ENCODE assay signal across 11 cellular contexts in the genomic region with DNA sequence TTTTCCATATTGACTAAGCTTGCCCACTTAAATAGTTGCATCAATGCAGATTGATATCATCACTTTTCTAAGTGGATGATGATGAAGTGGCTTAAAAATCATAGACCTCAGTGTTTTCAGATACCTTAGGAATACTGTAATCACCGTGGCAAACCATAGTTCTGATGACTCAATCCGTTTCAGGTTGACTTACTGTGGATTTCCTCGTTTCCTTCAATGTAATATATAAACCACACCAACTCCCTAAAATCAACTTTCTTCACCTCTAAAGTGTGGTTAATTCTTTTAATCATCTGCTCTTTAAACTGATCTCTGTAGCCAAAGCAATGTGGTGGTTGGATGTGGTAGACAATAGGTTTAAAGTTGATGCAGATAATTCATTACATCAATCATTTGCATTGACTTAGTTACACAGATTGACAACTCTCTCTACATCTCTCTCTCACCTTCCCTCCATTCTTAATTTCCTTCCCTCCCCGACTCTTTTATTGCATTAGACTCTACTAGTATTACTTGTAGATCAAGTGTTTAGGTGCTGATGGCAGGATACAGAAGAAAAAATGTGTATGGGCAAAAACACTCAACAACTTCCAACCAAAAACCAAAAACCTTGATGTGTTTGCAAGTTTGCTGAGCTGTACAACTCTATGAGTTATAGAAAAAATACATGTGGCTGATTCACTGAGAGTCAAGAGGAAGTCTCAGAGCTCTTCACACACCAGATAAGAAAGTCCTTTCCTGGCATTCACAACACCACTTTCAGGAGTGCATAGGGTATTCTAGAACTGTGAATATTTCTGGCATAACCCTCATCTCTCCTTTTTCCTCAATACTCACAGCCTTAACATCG.
DNase-seq lines count a peak whose midpoint lies in the region; ATAC-seq, FAIRE-seq and TF ChIP-seq lines count a peak whose summit lies in the region.
"Had no signal": no experiment of that assay in that cellular context is flagged by ENCODE, and none has a peak within 500 bp of the region (broad histone marks: within the 10 kb centered on the region; RNA-seq: fewer than 3 reads in every experiment).

No MANE protein-coding gene starts in this region.

- H3K9me3 ChIP-seq in astrocyte (ENCODE audit: insufficient read depth, low read depth, low read length): no peaks in the 10 kb centered on the region

- no peaks in the 10 kb centered on the region for H4K20me1 ChIP-seq in astrocyte (ENCODE audit: insufficient read depth, low read length)

- peak; percentile 30 for DNase-seq in activated CD4-positive, alpha-beta T cell treated with anti-CD3 and anti-CD28 coated beads for 36 hours
- no peak for DNase-seq in activated CD4-positive, alpha-beta T cell treated with anti-CD3 and anti-CD28 coated beads, Interleukin-2, amount 50 U/mL, for 4 hours
- DNase-seq in KBM-7 (peak; percentile 27), astrocyte (ENCODE audit: low read depth) (peak; percentile 87), G401 (ENCODE audit: low spot score) (no peak), DMS53 treated with DMSO at 0.1 percent for 48 hours (lab: John Stamatoyannopoulos, UW; ENCODE audit: unreplicated experiment) (no peak)
- DNase-seq in naive thymus-derived CD8-positive, alpha-beta T cell: peak in 3 of 10 donors; percentile 7 to 26 (median 15)
- no peak for DNase-seq in stimulated activated CD4-positive, alpha-beta T cell treated with anti-CD3 and anti-CD28 coated beads, Interleukin-4, amount 100 ng/mL, for 1 hour
- DNase-seq: trophoblast cell had no signal

- intact Hi-C loops in activated CD4-positive, alpha-beta T cell treated with anti-CD3 and anti-CD28 coated beads for 36 hours (cut with DNase I, micrococcal nuclease): loop anchor here (1.0 to 5.0 kb wide), 12 partner anchors 13 to 371 kb away; a partner anchor contains a TSS

- H3K36me3 ChIP-seq in astrocyte (ENCODE audit: insufficient read depth, low read length): no peaks in the 10 kb centered on the region
- H3K36me3 ChIP-seq: neural progenitor cell had no signal

- H3K27ac ChIP-seq in astrocyte (ENCODE audit: low read depth, low read length): peak overlapping the region; percentile 37
- H3K27ac ChIP-seq: neural progenitor cell had no signal

- H3K4me2 ChIP-seq in astrocyte (ENCODE audit: low read length): peak overlapping the region; percentile 28
- H3K4me2 ChIP-seq: neural progenitor cell had no signal

- CTCF ChIA-PET in activated CD4-positive, alpha-beta T cell treated with anti-CD3 and anti-CD28 coated beads for 36 hours (lab: Charles Lee): interaction anchor here (0.5 to 1.3 kb wide), 6 partner anchors 21 to 280 kb away, joined by 3 to 6 read pairs (median 4); no protein-coding TSS in a partner anchor

- H3K79me2 ChIP-seq in astrocyte (ENCODE audit: insufficient read depth, low read length): no peaks in the 10 kb centered on the region

- H3K27ac Mint-ChIP-seq in activated CD4-positive, alpha-beta T cell treated with anti-CD3 and anti-CD28 coated beads for 36 hours: peak overlapping the region; percentile 89
- peak overlapping the region; percentile 28 for H3K27ac Mint-ChIP-seq in astrocyte (ENCODE audit: unreplicated experiment)
- H3K27ac Mint-ChIP-seq in naive thymus-derived CD8-positive, alpha-beta T cell: peak overlapping the region in 9 of 10 donors; percentile 4 to 83 (median 70)
- H3K27ac Mint-ChIP-seq: neural progenitor cell had no signal

- H3K4me1 ChIP-seq in astrocyte (ENCODE audit: insufficient read depth, low read length): peaks cover 13% of the 10 kb centered on the region

- H3K4me3 Mint-ChIP-seq in activated CD4-positive, alpha-beta T cell treated with anti-CD3 and anti-CD28 coated beads for 36 hours: peak overlapping the region; percentile 4
- no peak overlapping the region for H3K4me3 Mint-ChIP-seq in astrocyte (ENCODE audit: unreplicated experiment)
- peak overlapping the region in 7 of 10 donors; percentile 1 to 36 (median 14) for H3K4me3 Mint-ChIP-seq in naive thymus-derived CD8-positive, alpha-beta T cell
- H3K4me3 Mint-ChIP-seq: neural progenitor cell had no signal

- H3K9ac ChIP-seq in astrocyte (ENCODE audit: low read length): no peak overlapping the region
- H3K9ac ChIP-seq: neural progenitor cell had no signal

- no peaks in the 10 kb centered on the region for H3K9me3 Mint-ChIP-seq in activated CD4-positive, alpha-beta T cell treated with anti-CD3 and anti-CD28 coated beads for 36 hours (ENCODE audit: low read depth)
- peaks cover 2% of the 10 kb centered on the region for H3K9me3 Mint-ChIP-seq in astrocyte (ENCODE audit: unreplicated experiment)
- H3K9me3 Mint-ChIP-seq in naive thymus-derived CD8-positive, alpha-beta T cell: no peaks in the 10 kb centered on the region
- H3K9me3 Mint-ChIP-seq: neural progenitor cell had no signal

- H3K4me1 Mint-ChIP-seq in activated CD4-positive, alpha-beta T cell treated with anti-CD3 and anti-CD28 coated beads for 36 hours: peaks cover 34% of the 10 kb centered on the region
- H3K4me1 Mint-ChIP-seq in astrocyte (ENCODE audit: low read depth, unreplicated experiment): peaks cover 28% of the 10 kb centered on the region
- H3K4me1 Mint-ChIP-seq in naive thymus-derived CD8-positive, alpha-beta T cell: peaks cover 13 to 29% (median 19%) of the 10 kb centered on the region in 4 donors

- POLR2A ChIA-PET in activated CD4-positive, alpha-beta T cell treated with anti-CD3 and anti-CD28 coated beads for 36 hours (lab: Charles Lee): interaction anchor here (0.7 to 1.2 kb wide), 4 partner anchors 129 to 265 kb away, joined by 3 to 12 read pairs (median 3); no protein-coding TSS in a partner anchor
- POLR2A ChIA-PET in naive thymus-derived CD8-positive, alpha-beta T cell (lab: Charles Lee): interaction anchor here (0.9 kb wide), 1 partner anchor 12 kb away, joined by 3 read pairs; no protein-coding TSS in a partner anchor

- in situ Hi-C loops in KBM-7 (cut with MboI; ENCODE audit: low pct_unique_long_range_greater_than_20kb, low sequenced_read_pairs) (no loop called here), G401 (cut with HindIII; ENCODE audit: low sequenced_read_pairs) (no loop called here)

- H3K4me3 ChIP-seq in astrocyte (ENCODE audit: insufficient read depth, low read depth, low read length): no peak overlapping the region
- H3K4me3 ChIP-seq: neural progenitor cell had no signal

- no peak for TF ChIP-seq CTCF in astrocyte (IDR thresholded peaks at IDR 0.05; ENCODE audit: insufficient read depth, low read depth, low read length)

- no peaks in the 10 kb centered on the region for H3K27me3 ChIP-seq in astrocyte (ENCODE audit: insufficient read depth, low read length)
- H3K27me3 ChIP-seq: neural progenitor cell had no signal

- H3K27me3 Mint-ChIP-seq in activated CD4-positive, alpha-beta T cell treated with anti-CD3 and anti-CD28 coated beads for 36 hours: peaks cover 5% of the 10 kb centered on the region
- no peaks in the 10 kb centered on the region for H3K27me3 Mint-ChIP-seq in astrocyte (ENCODE audit: low read depth, unreplicated experiment)
- H3K27me3 Mint-ChIP-seq in naive thymus-derived CD8-positive, alpha-beta T cell: no peaks in the 10 kb centered on the region

- no peaks in the 10 kb centered on the region for H3K36me3 Mint-ChIP-seq in activated CD4-positive, alpha-beta T cell treated with anti-CD3 and anti-CD28 coated beads for 36 hours (ENCODE audit: low read depth)
- H3K36me3 Mint-ChIP-seq in astrocyte (ENCODE audit: low read depth, unreplicated experiment): no peaks in the 10 kb centered on the region
- H3K36me3 Mint-ChIP-seq in naive thymus-derived CD8-positive, alpha-beta T cell: no peaks in the 10 kb centered on the region
- H3K36me3 Mint-ChIP-seq: neural progenitor cell had no signal

- peak; percentile 41 for FAIRE-seq in astrocyte (lab: Jason Lieb, UNC)
- FAIRE-seq: A204.1 had no signal

- ATAC-seq in activated CD4-positive, alpha-beta T cell treated with anti-CD3 and anti-CD28 coated beads for 36 hours: peak; percentile 84
- ATAC-seq in naive thymus-derived CD8-positive, alpha-beta T cell: peak; percentile 39 to 56

- H2AFZ ChIP-seq in astrocyte (ENCODE audit: low read depth, low read length): no peak overlapping the region
- H2AFZ ChIP-seq: neural progenitor cell had no signal

Comparison
In these comparisons a context has a peak if more than half of its experiments do, and no peak if none do; other contexts are left out.
1. DNase-seq: peak in activated CD4-positive, alpha-beta T cell treated with anti-CD3 and anti-CD28 coated beads for 36 hours (single experiment), KBM-7 (single experiment) and astrocyte (single experiment); none in activated CD4-positive, alpha-beta T cell treated with anti-CD3 and anti-CD28 coated beads, Interleukin-2, amount 50 U/mL, for 4 hours (0 of 2), G401 (single experiment), DMS53 treated with DMSO at 0.1 percent for 48 hours (single experiment) and stimulated activated CD4-positive, alpha-beta T cell treated with anti-CD3 and anti-CD28 coated beads, Interleukin-4, amount 100 ng/mL, for 1 hour (single experiment).
2. H3K27ac Mint-ChIP-seq: peak in every context shown above with its lines; median percentile 89 in activated CD4-positive, alpha-beta T cell treated with anti-CD3 and anti-CD28 coated beads for 36 hours; 70 in naive thymus-derived CD8-positive, alpha-beta T cell; 28 in astrocyte.